ENCODE assay signal across 21 cellular contexts in genomic region chr11:33668951-33669596, GRCh38. TPM values are rescaled to one million over a fixed set of nuclear protein-coding genes. Genes with fewer than 3 reads are reported as not detected.
"Had no signal": no experiment of that assay in that cellular context is flagged by ENCODE, and none has a peak within 500 bp of the region (broad histone marks: within the 10 kb centered on the region; RNA-seq: fewer than 3 reads in every experiment).

No MANE protein-coding gene starts in this region.

- H3K27me3 ChIP-seq: brain microvascular endothelial cell, vagina had no signal

- H3K36me3 ChIP-seq: esophagus muscularis mucosa, gastroesophageal sphincter, vagina had no signal

- H3K4me3 ChIP-seq: esophagus muscularis mucosa, gastroesophageal sphincter, vagina had no signal

- ATAC-seq: activated naive CD4-positive, alpha-beta T cell treated with anti-CD3 and anti-CD28 coated beads, Interleukin-2, amount 50 U/mL, for 72 hours; effector memory CD8-positive, alpha-beta T cell; gastroesophageal sphincter; left colon; natural killer cell treated with Interleukin-12 subunit alpha and Interleukin-12 subunit beta and Interleukin-15 and Interleukin-18, amount 100 ng/mL, for 72 hours; sciatic nerve; stimulated activated effector memory CD8-positive, alpha-beta T cell treated with anti-CD3 and anti-CD28 coated beads, Interleukin-12 subunit alpha, Interleukin-12 subunit beta, amount 100 ng/mL, for 72 hours had no signal

- H3K9me3 ChIP-seq: esophagus muscularis mucosa, gastroesophageal sphincter, vagina had no signal

- DNase-seq: activated gamma-delta T cell treated with Interleukin-2 at 50 U/mL for 16 hours; activated T-cell treated with anti-CD3 and anti-CD28 coated beads, Interleukin-2, amount 50 U/mL, for 1 hour; aorta; brain microvascular endothelial cell; caudate nucleus; dermis blood vessel endothelial cell; effector memory CD8-positive, alpha-beta T cell; head of caudate nucleus; left colon; nucleus accumbens; stimulated activated CD4-positive, alpha-beta T cell treated with anti-CD3 and anti-CD28 coated beads, Interleukin-2, amount 100 ng/mL, for 24 hours had no signal

- H3K4me1 ChIP-seq: esophagus muscularis mucosa, gastroesophageal sphincter, vagina had no signal

- H3K27ac ChIP-seq: esophagus muscularis mucosa, gastroesophageal sphincter, vagina had no signal

RNA-seq across cellular contexts. Expression of gene C11orf91, which starts 31.6 kb away (rescaled TPM):
- total RNA-seq: activated naive CD4-positive, alpha-beta T cell treated with anti-CD3 and anti-CD28 coated beads, Interleukin-2, amount 50 U/mL, for 72 hours; dermis blood vessel endothelial cell; esophagus muscularis mucosa; gastroesophageal sphincter; left colon; natural killer cell treated with Interleukin-12 subunit alpha and Interleukin-12 subunit beta and Interleukin-15 and Interleukin-18, amount 100 ng/mL, for 72 hours; renal cortical epithelial cell; sciatic nerve; temporal lobe; vagina had no signal
- polyA plus RNA-seq: aorta, small intestine had no signal
